Comparison of ENCODE assay signal across 23 cellular contexts in genomic region chr11:117214404-117215110, GRCh38. TPM values are rescaled to one million over a fixed set of nuclear protein-coding genes. Genes with fewer than 3 reads are reported as not detected.
A peak's percentile ranks its signal among the peaks of the same experiment; 100 is the strongest.
DNase-seq lines count a peak whose midpoint lies in the region; ATAC-seq and TF ChIP-seq lines count a peak whose summit lies in the region.
"Had no signal": no experiment of that assay in that cellular context is flagged by ENCODE, and none has a peak within 500 bp of the region (broad histone marks: within the 10 kb centered on the region; RNA-seq: fewer than 3 reads in every experiment).

No MANE protein-coding gene starts in this region.

- H3K9me3 ChIP-seq in tibial artery: no peaks in the 10 kb centered on the region

- H3K36me3 ChIP-seq in tibial artery: peaks cover 0 to 31% (median 17%) of the 10 kb centered on the region in 3 donors

- DNase-seq in activated naive CD4-positive, alpha-beta T cell treated with anti-CD3 and anti-CD28 coated beads, Interleukin-2, amount 10 ng/mL, durations not matched to agents 7 days and 5 days: peak; percentile 6
- no peak for DNase-seq in activated naive CD4-positive, alpha-beta T cell (lab: John Stamatoyannopoulos, UW)
- no peak for DNase-seq in activated T-helper 1 cell treated with anti-CD3 and anti-CD28 coated beads, Interleukin-12 subunit alpha, Interleukin-12 subunit beta, Interleukin-2, Interleukin-4 antibody, amounts not matched to agents 30 ng/mL and 10 ng/mL and 1 ng/mL, durations not matched to agents 14 hours and 24 hours and 36 hours (ENCODE audit: low spot score)
- DNase-seq in memory B cell (ENCODE audit: low spot score in 2 of 2) (no peak), tibial artery (no peak), mucosa of gallbladder (ENCODE audit: low spot score) (no peak), immature natural killer cell (no peak)
- DNase-seq: ACHN; activated B cell treated with CpG ODN at 0.5 μM for 24 hours; anterior cingulate cortex; C1 segment of cervical spinal cord; effector memory CD4-positive, alpha-beta T cell; GDM1; mesendoderm; MM.1S; NCI-H1436 treated with DMSO at 0.1 percent for 48 hours; NCI-H526; RPMI8226; small intestine; stimulated activated CD4-positive, alpha-beta T cell treated with anti-CD3 and anti-CD28 coated beads, Interleukin-4, amount 100 ng/mL, for 24 hours; T-helper 9 cell had no signal

- peaks cover 0 to 41% (median 37%) of the 10 kb centered on the region in 4 donors for H3K4me1 ChIP-seq in tibial artery

- H3K27me3 ChIP-seq in tibial artery: no peaks in the 10 kb centered on the region

- no peaks in the 10 kb centered on the region for H3K4me1 Mint-ChIP-seq in activated naive CD4-positive, alpha-beta T cell treated with anti-CD3 and anti-CD28 coated beads, Interleukin-2, amount 10 ng/mL, durations not matched to agents 7 days and 5 days
- peaks cover 16% of the 10 kb centered on the region for H3K4me1 Mint-ChIP-seq in activated T-helper 1 cell treated with anti-CD3 and anti-CD28 coated beads, Interleukin-12 subunit alpha, Interleukin-12 subunit beta, Interleukin-2, Interleukin-4 antibody, amounts not matched to agents 30 ng/mL and 10 ng/mL and 1 ng/mL, durations not matched to agents 14 hours and 24 hours and 36 hours (ENCODE audit: low read depth)
- H3K4me1 Mint-ChIP-seq in memory B cell: peaks cover 5% of the 10 kb centered on the region
- H3K4me1 Mint-ChIP-seq in immature natural killer cell: peaks cover 2 to 6% of the 10 kb centered on the region in 2 donors
- H3K4me1 Mint-ChIP-seq: activated B cell treated with CpG ODN at 0.5 μM for 24 hours had no signal

- no peak for TF ChIP-seq CTCF in tibial artery (IDR thresholded peaks at IDR 0.05)

- H3K9me3 Mint-ChIP-seq in activated naive CD4-positive, alpha-beta T cell treated with anti-CD3 and anti-CD28 coated beads, Interleukin-2, amount 10 ng/mL, durations not matched to agents 7 days and 5 days: no peaks in the 10 kb centered on the region
- H3K9me3 Mint-ChIP-seq in activated T-helper 1 cell treated with anti-CD3 and anti-CD28 coated beads, Interleukin-12 subunit alpha, Interleukin-12 subunit beta, Interleukin-2, Interleukin-4 antibody, amounts not matched to agents 30 ng/mL and 10 ng/mL and 1 ng/mL, durations not matched to agents 14 hours and 24 hours and 36 hours: no peaks in the 10 kb centered on the region
- no peaks in the 10 kb centered on the region for H3K9me3 Mint-ChIP-seq in memory B cell
- H3K9me3 Mint-ChIP-seq in immature natural killer cell: no peaks in the 10 kb centered on the region
- H3K9me3 Mint-ChIP-seq: activated B cell treated with CpG ODN at 0.5 μM for 24 hours had no signal

- H3K4me3 Mint-ChIP-seq in activated naive CD4-positive, alpha-beta T cell treated with anti-CD3 and anti-CD28 coated beads, Interleukin-2, amount 10 ng/mL, durations not matched to agents 7 days and 5 days: no peak overlapping the region
- H3K4me3 Mint-ChIP-seq in activated T-helper 1 cell treated with anti-CD3 and anti-CD28 coated beads, Interleukin-12 subunit alpha, Interleukin-12 subunit beta, Interleukin-2, Interleukin-4 antibody, amounts not matched to agents 30 ng/mL and 10 ng/mL and 1 ng/mL, durations not matched to agents 14 hours and 24 hours and 36 hours: no peak overlapping the region
- H3K4me3 Mint-ChIP-seq in memory B cell (no peak overlapping the region), immature natural killer cell (no peak overlapping the region)
- H3K4me3 Mint-ChIP-seq: activated B cell treated with CpG ODN at 0.5 μM for 24 hours had no signal

- H3K4me3 ChIP-seq in tibial artery: no peak overlapping the region
- H3K4me3 ChIP-seq: SK-N-MC had no signal

- H3K27ac ChIP-seq in tibial artery: peak overlapping the region; percentile 88 to 91
- H3K27ac ChIP-seq: SK-N-MC had no signal

- ATAC-seq in memory B cell (ENCODE audit: low read depth) (no peak), GM18870 (IDR thresholded peaks at IDR 0.05; ENCODE audit: unreplicated experiment) (no peak)

- H3K27ac Mint-ChIP-seq in activated naive CD4-positive, alpha-beta T cell treated with anti-CD3 and anti-CD28 coated beads, Interleukin-2, amount 10 ng/mL, durations not matched to agents 7 days and 5 days: no peak overlapping the region
- peak overlapping the region; percentile 59 for H3K27ac Mint-ChIP-seq in activated T-helper 1 cell treated with anti-CD3 and anti-CD28 coated beads, Interleukin-12 subunit alpha, Interleukin-12 subunit beta, Interleukin-2, Interleukin-4 antibody, amounts not matched to agents 30 ng/mL and 10 ng/mL and 1 ng/mL, durations not matched to agents 14 hours and 24 hours and 36 hours
- H3K27ac Mint-ChIP-seq in memory B cell (peak overlapping the region; percentile 65), immature natural killer cell (peak overlapping the region in 3 of 6 donors; percentile 15 to 75 (median 25))
- H3K27ac Mint-ChIP-seq: activated B cell treated with CpG ODN at 0.5 μM for 24 hours had no signal

- peaks cover 70% of the 10 kb centered on the region for H3K36me3 Mint-ChIP-seq in activated naive CD4-positive, alpha-beta T cell treated with anti-CD3 and anti-CD28 coated beads, Interleukin-2, amount 10 ng/mL, durations not matched to agents 7 days and 5 days
- peaks cover 52% of the 10 kb centered on the region for H3K36me3 Mint-ChIP-seq in activated T-helper 1 cell treated with anti-CD3 and anti-CD28 coated beads, Interleukin-12 subunit alpha, Interleukin-12 subunit beta, Interleukin-2, Interleukin-4 antibody, amounts not matched to agents 30 ng/mL and 10 ng/mL and 1 ng/mL, durations not matched to agents 14 hours and 24 hours and 36 hours (ENCODE audit: low read depth)
- H3K36me3 Mint-ChIP-seq in memory B cell: peaks cover 45% of the 10 kb centered on the region
- peaks cover 20 to 55% (median 34%) of the 10 kb centered on the region in 3 donors for H3K36me3 Mint-ChIP-seq in immature natural killer cell

- intact Hi-C loops in activated T-helper 1 cell treated with anti-CD3 and anti-CD28 coated beads, Interleukin-12 subunit alpha, Interleukin-12 subunit beta, Interleukin-2, Interleukin-4 antibody, amounts not matched to agents 30 ng/mL and 10 ng/mL and 1 ng/mL, durations not matched to agents 14 hours and 24 hours and 36 hours (cut with micrococcal nuclease): no loop called here
- intact Hi-C loops in tibial artery (cut with DNase I; ENCODE audit: low total_unique reads): no loop called here

- no peaks in the 10 kb centered on the region for H3K27me3 Mint-ChIP-seq in activated naive CD4-positive, alpha-beta T cell treated with anti-CD3 and anti-CD28 coated beads, Interleukin-2, amount 10 ng/mL, durations not matched to agents 7 days and 5 days
- H3K27me3 Mint-ChIP-seq in activated T-helper 1 cell treated with anti-CD3 and anti-CD28 coated beads, Interleukin-12 subunit alpha, Interleukin-12 subunit beta, Interleukin-2, Interleukin-4 antibody, amounts not matched to agents 30 ng/mL and 10 ng/mL and 1 ng/mL, durations not matched to agents 14 hours and 24 hours and 36 hours (ENCODE audit: insufficient read depth): no peaks in the 10 kb centered on the region
- no peaks in the 10 kb centered on the region for H3K27me3 Mint-ChIP-seq in memory B cell
- H3K27me3 Mint-ChIP-seq in immature natural killer cell (ENCODE audit: low read depth in 3 of 3): peaks cover 0 to 3% (median 3%) of the 10 kb centered on the region in 3 donors
- H3K27me3 Mint-ChIP-seq: activated B cell treated with CpG ODN at 0.5 μM for 24 hours had no signal

- CTCF ChIA-PET in activated naive CD4-positive, alpha-beta T cell treated with anti-CD3 and anti-CD28 coated beads, Interleukin-2, amount 10 ng/mL, durations not matched to agents 7 days and 5 days (lab: Charles Lee): no interaction called here

RNA-seq across cellular contexts. Expression of gene TAGLN, which starts 15.4 kb away (rescaled TPM):
- total RNA-seq in activated T-helper 1 cell treated with anti-CD3 and anti-CD28 coated beads, Interleukin-12 subunit alpha, Interleukin-12 subunit beta, Interleukin-2, Interleukin-4 antibody, amounts not matched to agents 30 ng/mL and 10 ng/mL and 1 ng/mL, durations not matched to agents 14 hours and 24 hours and 36 hours: 2.9 and 4.6 TPM in 2 replicates
- 2,517 TPM for total RNA-seq in mucosa of gallbladder
- polyA plus RNA-seq in immature natural killer cell: under 1 TPM; 0.08 to 0.40 (median 0.09) TPM

RNA-seq across cellular contexts. Expression of gene PCSK7, which starts 17.3 kb away (rescaled TPM):
- total RNA-seq in activated T-helper 1 cell treated with anti-CD3 and anti-CD28 coated beads, Interleukin-12 subunit alpha, Interleukin-12 subunit beta, Interleukin-2, Interleukin-4 antibody, amounts not matched to agents 30 ng/mL and 10 ng/mL and 1 ng/mL, durations not matched to agents 14 hours and 24 hours and 36 hours: 151 and 154 TPM in 2 replicates
- total RNA-seq in mucosa of gallbladder: 67.0 TPM
- polyA plus RNA-seq in immature natural killer cell: 10 to 100 TPM; 32.8 to 96.3 (median 38.8) TPM

RNA-seq across cellular contexts. Expression of gene RNF214, which starts 17.9 kb away (rescaled TPM):
- total RNA-seq in activated T-helper 1 cell treated with anti-CD3 and anti-CD28 coated beads, Interleukin-12 subunit alpha, Interleukin-12 subunit beta, Interleukin-2, Interleukin-4 antibody, amounts not matched to agents 30 ng/mL and 10 ng/mL and 1 ng/mL, durations not matched to agents 14 hours and 24 hours and 36 hours: 18.5 and 26.3 TPM in 2 replicates
- 30.5 TPM for total RNA-seq in mucosa of gallbladder
- 1 to 10 TPM; 5.3 to 9.8 (median 8.9) TPM for polyA plus RNA-seq in immature natural killer cell

RNA-seq across cellular contexts. Expression of gene SIDT2, which starts 36.0 kb away (rescaled TPM):
- 24.3 and 32.2 TPM in 2 replicates for total RNA-seq in activated T-helper 1 cell treated with anti-CD3 and anti-CD28 coated beads, Interleukin-12 subunit alpha, Interleukin-12 subunit beta, Interleukin-2, Interleukin-4 antibody, amounts not matched to agents 30 ng/mL and 10 ng/mL and 1 ng/mL, durations not matched to agents 14 hours and 24 hours and 36 hours
- total RNA-seq in mucosa of gallbladder: 72.9 TPM
- 1 to 10 TPM; 1.6 to 4.7 (median 1.7) TPM for polyA plus RNA-seq in immature natural killer cell

Comparison
In these comparisons a context has a peak if more than half of its experiments do, and no peak if none do; other contexts are left out.
1. RNA of gene TAGLN, which starts 15.4 kb away (total RNA-seq): 2,517 TPM in mucosa of gallbladder (single experiment); 2.9 to 4.6 TPM in activated T-helper 1 cell treated with anti-CD3 and anti-CD28 coated beads, Interleukin-12 subunit alpha, Interleukin-12 subunit beta, Interleukin-2, Interleukin-4 antibody, amounts not matched to agents 30 ng/mL and 10 ng/mL and 1 ng/mL, durations not matched to agents 14 hours and 24 hours and 36 hours; every median in the first group is over 100 times any median in the second.